26 cellular contexts compared by ENCODE assay signal in the genomic region with DNA sequence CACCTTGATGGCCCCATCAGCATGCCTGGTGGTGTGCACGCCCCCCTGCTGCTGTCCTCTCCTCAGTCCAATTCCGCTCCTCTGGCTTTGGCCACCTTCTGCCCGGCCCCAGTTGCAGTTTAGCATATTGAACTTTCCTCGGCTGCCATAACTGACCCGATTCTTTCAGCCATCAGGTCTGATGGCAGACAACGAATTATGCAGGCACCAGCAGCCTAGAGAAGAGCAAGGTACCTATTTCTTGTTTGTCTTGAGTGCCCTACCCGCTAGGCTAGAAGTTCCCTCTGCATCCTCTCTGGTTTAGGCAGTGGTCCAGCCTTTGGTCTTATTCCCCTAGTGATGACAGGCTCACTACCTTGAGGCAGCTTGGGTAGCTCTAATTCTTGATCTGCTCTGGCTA. TPM values are rescaled to one million over a fixed set of nuclear protein-coding genes. Genes with fewer than 3 reads are reported as not detected.
DNase-seq lines count a peak whose midpoint lies in the region; ATAC-seq, FAIRE-seq and TF ChIP-seq lines count a peak whose summit lies in the region.
"Had no signal": no experiment of that assay in that cellular context is flagged by ENCODE, and none has a peak within 500 bp of the region (broad histone marks: within the 10 kb centered on the region; RNA-seq: fewer than 3 reads in every experiment).

No MANE protein-coding gene starts in this region.

- H3K9me1 ChIP-seq in IMR-90 (ENCODE audit: insufficient read depth, low read length), result peaks cover 62% of the 10 kb centered on the region

- H3K9me3 ChIP-seq in IMR-90 (ENCODE audit: control insufficient read depth, insufficient read depth, low read length), result no peaks in the 10 kb centered on the region
- H3K9me3 ChIP-seq in astrocyte (ENCODE audit: insufficient read depth, low read depth, low read length), result no peaks in the 10 kb centered on the region
- no peaks in the 10 kb centered on the region for H3K9me3 ChIP-seq in osteoblast (ENCODE audit: low read depth, low read length)
- H3K9me3 ChIP-seq in right lobe of liver, result no peaks in the 10 kb centered on the region
- H3K9me3 ChIP-seq: SK-N-SH had no signal

- H2BK15ac ChIP-seq in IMR-90 (ENCODE audit: low read depth, low read length), result no peak overlapping the region

- peaks cover 77% of the 10 kb centered on the region for H3K4me1 Mint-ChIP-seq in astrocyte (ENCODE audit: low read depth, unreplicated experiment)
- H3K4me1 Mint-ChIP-seq: CD14-positive monocyte; CD8-positive, alpha-beta memory T cell; IgD-negative memory B cell had no signal

- TF ChIP-seq POLR2A in IMR-90 (IDR thresholded peaks at IDR 0.05; ENCODE audit: low read depth, low read length) (no peak), right lobe of liver (IDR thresholded peaks at IDR 0.05) (no peak)

- H3K9ac ChIP-seq in IMR-90 (ENCODE audit: low read depth, low read length) (no peak overlapping the region), astrocyte (ENCODE audit: low read length) (no peak overlapping the region)
- H3K9ac ChIP-seq: KMS-11, SK-N-SH had no signal

- H3K4me3 ChIP-seq in IMR-90 (ENCODE audit: insufficient read depth, low read depth, low read length) (no peak overlapping the region), astrocyte (ENCODE audit: insufficient read depth, low read depth, low read length) (no peak overlapping the region), osteoblast (ENCODE audit: insufficient read depth, low read length) (no peak overlapping the region), right lobe of liver (no peak overlapping the region)
- H3K4me3 ChIP-seq: GM23248 had no signal

- no peak overlapping the region for H2BK120ac ChIP-seq in IMR-90 (ENCODE audit: low read depth, low read length)

- DNase-seq in IMR-90 (no peak), astrocyte (ENCODE audit: low read depth) (no peak), osteoblast (ENCODE audit: insufficient read length, low spot score, missing footprints) (peak; percentile 30), NCI-H524 (lab: John Stamatoyannopoulos, UW) (no peak), right lobe of liver (no peak)
- DNase-seq in activated naive CD4-positive, alpha-beta T cell treated with anti-CD3 and anti-CD28 coated beads, Interleukin-2, amount 50 U/mL, for 16 hours, result no peak
- DNase-seq: Calu3; CD8-positive, alpha-beta memory T cell; DMS79 treated with DMSO at 0.1 percent for 48 hours; GF-D8; GM23248; H9; NCI-H1048; NCI-H1417; NCI-H1694; NCI-H2029 treated with DMSO at 0.1 percent for 48 hours; NCI-H2227 treated with DMSO at 0.1 percent for 48 hours; NCI-H69; SK-N-SH; SW 1271 had no signal

- H3K36me3 ChIP-seq in IMR-90 (ENCODE audit: control insufficient read depth, insufficient read depth, low read length), result peaks cover 69% of the 10 kb centered on the region
- H3K36me3 ChIP-seq in astrocyte (ENCODE audit: insufficient read depth, low read length), result peaks cover 12% of the 10 kb centered on the region
- no peaks in the 10 kb centered on the region for H3K36me3 ChIP-seq in osteoblast (ENCODE audit: insufficient read depth, low read length)
- peaks cover 4 to 50% (median 16%) of the 10 kb centered on the region in 4 donors for H3K36me3 ChIP-seq in right lobe of liver

- H2AK5ac ChIP-seq in IMR-90 (ENCODE audit: low read depth, low read length), result peak overlapping the region; percentile 21; the same call in 1 of the 2 replicates

- H2AFZ ChIP-seq in IMR-90 (replicated peaks; ENCODE audit: low read length, poor library complexity), result no peak overlapping the region
- no peak overlapping the region for H2AFZ ChIP-seq in astrocyte (ENCODE audit: low read depth, low read length)
- no peak overlapping the region for H2AFZ ChIP-seq in osteoblast (ENCODE audit: low read length)
- H2AFZ ChIP-seq: GM23248 had no signal

- H3K27ac ChIP-seq in IMR-90 (ENCODE audit: insufficient read depth, low read length), result no peak overlapping the region
- no peak overlapping the region for H3K27ac ChIP-seq in astrocyte (ENCODE audit: low read depth, low read length)
- no peak overlapping the region for H3K27ac ChIP-seq in osteoblast (ENCODE audit: low read depth, low read length)
- no peak overlapping the region for H3K27ac ChIP-seq in right lobe of liver
- H3K27ac ChIP-seq: KMS-11 had no signal

- H3K14ac ChIP-seq in IMR-90 (replicated peaks; ENCODE audit: low read depth, low read length), result no peak overlapping the region; the same call in 1 of the 2 replicates

- no peaks in the 10 kb centered on the region for H3K27me3 ChIP-seq in IMR-90 (ENCODE audit: control insufficient read depth, insufficient read depth, low read length)
- H3K27me3 ChIP-seq in astrocyte (ENCODE audit: insufficient read depth, low read length), result no peaks in the 10 kb centered on the region
- no peaks in the 10 kb centered on the region for H3K27me3 ChIP-seq in osteoblast (ENCODE audit: insufficient read depth, low read length)
- no peaks in the 10 kb centered on the region for H3K27me3 ChIP-seq in right lobe of liver

- intact Hi-C loops in IMR-90 (cut with micrococcal nuclease), result no loop called here
- intact Hi-C loops in right lobe of liver (cut with DNase I), result no loop called here

- H3K79me1 ChIP-seq in IMR-90 (ENCODE audit: low read depth in 1 of 2, low read length in 2 of 2), result peaks cover 60 to 95% of the 10 kb centered on the region in 2 experiments

- H2AK9ac ChIP-seq in IMR-90 (replicated peaks; ENCODE audit: low read depth, low read length, poor library complexity), result no peak overlapping the region

- TF ChIP-seq RAD21 in IMR-90 (IDR thresholded peaks at IDR 0.05; ENCODE audit: low read length), result no peak

- dilution Hi-C loops in IMR-90 (cut with HindIII; ENCODE audit: low sequenced_read_pairs, unreplicated experiment), result loop anchor here (25.0 kb wide), 1 partner anchor 115 kb away; a partner anchor contains a TSS

- H3K36me3 Mint-ChIP-seq in astrocyte (ENCODE audit: low read depth, unreplicated experiment), result peaks cover 39% of the 10 kb centered on the region

- no peak overlapping the region for H4K5ac ChIP-seq in IMR-90 (ENCODE audit: low read depth, low read length)

- no peak overlapping the region for H2BK5ac ChIP-seq in IMR-90 (ENCODE audit: low read depth, low read length, poor library complexity, severe bottlenecking)

- H4K20me1 ChIP-seq in IMR-90 (ENCODE audit: insufficient read depth, low read length), result peaks cover 17% of the 10 kb centered on the region; the same call in 1 of the 2 replicates
- no peaks in the 10 kb centered on the region for H4K20me1 ChIP-seq in astrocyte (ENCODE audit: insufficient read depth, low read length)
- peaks cover 13% of the 10 kb centered on the region for H4K20me1 ChIP-seq in osteoblast (ENCODE audit: insufficient read depth, low read length)

- H2BK20ac ChIP-seq in IMR-90 (ENCODE audit: low read depth, low read length), result no peak overlapping the region; the same call in 1 of the 2 replicates

- POLR2A ChIA-PET in IMR-90 (lab: Charles Lee; ENCODE audit: unreplicated experiment), result no interaction called here

- H3K79me2 ChIP-seq in astrocyte (ENCODE audit: insufficient read depth, low read length) (peaks cover 11% of the 10 kb centered on the region), osteoblast (ENCODE audit: insufficient read depth, low read length) (no peaks in the 10 kb centered on the region)

- H3K4me3 Mint-ChIP-seq in astrocyte (ENCODE audit: unreplicated experiment), result no peak overlapping the region
- H3K4me3 Mint-ChIP-seq: CD14-positive monocyte, H9 had no signal

- no peak overlapping the region for H4K91ac ChIP-seq in IMR-90 (ENCODE audit: insufficient read depth, low read depth, low read length)

- H3K56ac ChIP-seq in IMR-90 (ENCODE audit: extremely low read depth, insufficient read depth, low read length), result no peak overlapping the region

- H3K27ac Mint-ChIP-seq in astrocyte (ENCODE audit: unreplicated experiment), result peak overlapping the region; percentile 41

- no TSS peak for BruUV-seq in IMR-90 (replicated peaks; lab: Mats Ljungman, UMichigan)

- 69% methylated on average over 4 of the region's 7 CpGs; no CpG with 5 or more reads in 1 of the 2 experiments for WGBS in IMR-90 (ENCODE audit: extremely low coverage in 2 of 2, insufficient read length in 1 of 2), 2 experiments
- 87% methylated on average over 6 of the region's 7 CpGs for WGBS in right lobe of liver (ENCODE audit: insufficient coverage, low coverage, low lambda C conversion rate, missing lambda C conversion rate)

- no peak for FAIRE-seq in astrocyte (lab: Jason Lieb, UNC)
- FAIRE-seq: GM12891 had no signal

- H3K23ac ChIP-seq in IMR-90 (ENCODE audit: low read depth, low read length), result no peak overlapping the region

- H3K18ac ChIP-seq in IMR-90 (ENCODE audit: low read depth, low read length), result no peak overlapping the region

- H3K4ac ChIP-seq in IMR-90 (ENCODE audit: low read depth, low read length), result no peak overlapping the region

- no peak for ATAC-seq in IMR-90 (ENCODE audit: low read depth)
- no peak for ATAC-seq in right lobe of liver
- no peak for ATAC-seq in GM21515 (IDR thresholded peaks at IDR 0.05; ENCODE audit: unreplicated experiment)
- ATAC-seq: Panc1 had no signal

- H3K4me1 ChIP-seq in IMR-90 (ENCODE audit: control insufficient read depth, insufficient read depth, low read length) (peaks cover 37% of the 10 kb centered on the region), astrocyte (ENCODE audit: insufficient read depth, low read length) (peaks cover 48% of the 10 kb centered on the region), osteoblast (ENCODE audit: insufficient read depth, low read length) (peaks cover 47% of the 10 kb centered on the region), right lobe of liver (no peaks in the 10 kb centered on the region)

- H3K27me3 Mint-ChIP-seq in astrocyte (ENCODE audit: low read depth, unreplicated experiment), result no peaks in the 10 kb centered on the region

- in situ Hi-C loops in IMR-90 (cut with MboI; ENCODE audit: low sequenced_read_pairs), result no loop called here

- no peak overlapping the region; a peak in 1 of 4 replicates for H4K8ac ChIP-seq in IMR-90 (ENCODE audit: low read depth in 2 of 2, low read length in 2 of 2)

- H3K4me2 ChIP-seq in IMR-90 (ENCODE audit: low read depth, low read length) (no peak overlapping the region), astrocyte (ENCODE audit: low read length) (no peak overlapping the region), osteoblast (ENCODE audit: insufficient read depth, low read length) (no peak overlapping the region)
- H3K4me2 ChIP-seq: KMS-11, SK-N-SH had no signal

- H3K9me3 Mint-ChIP-seq in astrocyte (ENCODE audit: unreplicated experiment), result no peaks in the 10 kb centered on the region
- H3K9me3 Mint-ChIP-seq: CD14-positive monocyte; CD8-positive, alpha-beta memory T cell; H9; IgD-negative memory B cell had no signal

- CTCF ChIA-PET in IMR-90 (lab: Yijun Ruan, JAX), result no interaction called here

- TF ChIP-seq CTCF in IMR-90 (conservative IDR thresholded peaks at IDR 0.05; ENCODE audit: low read depth, low read length) (no peak), astrocyte (IDR thresholded peaks at IDR 0.05; ENCODE audit: insufficient read depth, low read depth, low read length) (no peak), osteoblast (IDR thresholded peaks at IDR 0.05; ENCODE audit: extremely low read depth, low read depth, low read length) (no peak), right lobe of liver (IDR thresholded peaks at IDR 0.05) (no peak)

RNA-seq across cellular contexts. Expression of a gene that starts 43.0 kb away (rescaled TPM):
- total RNA-seq in IMR-90 (2012; rRNA removed) (63.0 and 81.6 TPM in 2 replicates), astrocyte (37.1 and 39.6 TPM in 2 replicates), osteoblast (114 and 119 TPM in 2 replicates), right lobe of liver (10 to 100 TPM in 2 of 6 experiments, 1 to 10 TPM in 4; 5.4 to 10.1 (median 7.9) TPM)
- polyA plus RNA-seq in IMR-90 (2012; rRNA removed), result 10.6 and 14.1 TPM in 2 replicates
- 8.0 and 8.1 TPM in 2 replicates for polyA plus RNA-seq in IMR-90 (2012; cell fraction: cytosol; rRNA removed)
- polyA plus RNA-seq in IMR-90 (2012; cell fraction: nucleus; rRNA removed; ENCODE audit: low replicate concordance), result 4.5 and 18.3 TPM in 2 replicates
